Comparison of ENCODE assay signal across 14 cellular contexts in the genomic region with DNA sequence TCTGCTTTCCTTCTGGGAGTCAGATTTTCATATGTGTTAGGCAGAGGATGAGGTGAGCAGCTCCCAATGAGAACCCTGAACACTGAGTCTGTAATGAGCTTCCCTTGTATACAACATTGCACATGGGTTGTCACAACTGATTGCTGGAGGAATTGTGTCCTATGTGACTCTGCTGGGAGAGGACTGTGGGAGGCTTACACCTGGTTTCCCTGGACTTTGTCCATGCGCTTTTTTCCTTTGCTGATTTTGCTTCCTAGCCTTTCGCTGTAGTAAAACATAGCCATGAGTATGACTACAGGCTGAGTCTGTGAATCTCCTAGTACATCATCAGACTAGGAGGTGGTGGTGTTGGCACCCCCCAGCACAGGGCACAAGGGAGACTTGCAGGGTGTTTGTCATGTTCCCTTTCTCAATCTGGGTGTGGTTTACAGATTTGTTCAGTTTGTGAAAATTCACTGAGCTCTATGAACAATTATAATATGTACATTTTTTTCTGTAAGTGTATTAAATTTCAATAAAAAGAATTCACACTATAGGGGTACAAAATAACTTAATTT. TPM values are rescaled to one million over a fixed set of nuclear protein-coding genes. Genes with fewer than 3 reads are reported as not detected.
DNase-seq lines count a peak whose midpoint lies in the region; ATAC-seq lines count a peak whose summit lies in the region.
"Had no signal": no experiment of that assay in that cellular context is flagged by ENCODE, and none has a peak within 500 bp of the region (broad histone marks: within the 10 kb centered on the region; RNA-seq: fewer than 3 reads in every experiment).

No MANE protein-coding gene starts in this region.

- H3K27ac Mint-ChIP-seq in activated naive CD8-positive, alpha-beta T cell, result no peak overlapping the region
- no peak overlapping the region for H3K27ac Mint-ChIP-seq in activated naive CD8-positive, alpha-beta T cell treated with anti-CD3 and anti-CD28 coated beads for 36 hours
- H3K27ac Mint-ChIP-seq in immature natural killer cell, result no peak overlapping the region

- no peak overlapping the region for H3K4me3 ChIP-seq in SK-N-MC

- peaks cover 29% of the 10 kb centered on the region for H3K36me3 ChIP-seq in SK-N-MC (ENCODE audit: insufficient read depth, low read length)

- peaks cover 16% of the 10 kb centered on the region for H3K4me1 Mint-ChIP-seq in activated naive CD8-positive, alpha-beta T cell (ENCODE audit: low read depth)
- H3K4me1 Mint-ChIP-seq in activated naive CD8-positive, alpha-beta T cell treated with anti-CD3 and anti-CD28 coated beads for 36 hours, result peaks cover 9% of the 10 kb centered on the region
- peaks cover 14 to 30% of the 10 kb centered on the region in 2 donors for H3K4me1 Mint-ChIP-seq in immature natural killer cell

- no peaks in the 10 kb centered on the region for H3K27me3 Mint-ChIP-seq in activated naive CD8-positive, alpha-beta T cell
- no peaks in the 10 kb centered on the region for H3K27me3 Mint-ChIP-seq in activated naive CD8-positive, alpha-beta T cell treated with anti-CD3 and anti-CD28 coated beads for 36 hours
- H3K27me3 Mint-ChIP-seq in immature natural killer cell (ENCODE audit: low read depth in 3 of 3), result peaks cover 0 to 1% (median 1%) of the 10 kb centered on the region in 3 donors

- H3K36me3 Mint-ChIP-seq in activated naive CD8-positive, alpha-beta T cell, result peaks cover 2% of the 10 kb centered on the region
- peaks cover 33% of the 10 kb centered on the region for H3K36me3 Mint-ChIP-seq in activated naive CD8-positive, alpha-beta T cell treated with anti-CD3 and anti-CD28 coated beads for 36 hours
- peaks cover under 1 to 9% (median under 1%) of the 10 kb centered on the region in 3 donors for H3K36me3 Mint-ChIP-seq in immature natural killer cell

- ATAC-seq in HG02938 (IDR thresholded peaks at IDR 0.05; ENCODE audit: unreplicated experiment) (no peak), GM19452 (IDR thresholded peaks at IDR 0.05; ENCODE audit: unreplicated experiment) (no peak)

- H3K27ac ChIP-seq in SK-N-MC, result peak overlapping the region; percentile 56

- no peaks in the 10 kb centered on the region for H3K9me3 ChIP-seq in SK-N-MC (ENCODE audit: low read depth, low read length)

- H3K9ac ChIP-seq in SK-N-MC (ENCODE audit: insufficient read length), result no peak overlapping the region

- DNase-seq in activated naive CD8-positive, alpha-beta T cell treated with anti-CD3 and anti-CD28 coated beads for 36 hours, result no peak
- no peak for DNase-seq in SK-N-MC (ENCODE audit: low read depth, low spot score)
- no peak for DNase-seq in immature natural killer cell
- peak; percentile 22 for DNase-seq in superior temporal gyrus (ENCODE audit: extremely low spot score)
- no peak for DNase-seq in NK-92 treated with Interleukin-12 subunit alpha and Interleukin-12 subunit beta, amount 100 ng/mL, for 24 hours (lab: John Stamatoyannopoulos, UW)
- DNase-seq: dermis blood vessel endothelial cell, DMS53, GOT3, NCI-H1417, OCI-M1 had no signal

- H3K4me3 Mint-ChIP-seq in activated naive CD8-positive, alpha-beta T cell, result peak overlapping the region; percentile 85
- H3K4me3 Mint-ChIP-seq in activated naive CD8-positive, alpha-beta T cell treated with anti-CD3 and anti-CD28 coated beads for 36 hours, result no peak overlapping the region
- H3K4me3 Mint-ChIP-seq in immature natural killer cell, result peak overlapping the region in 3 of 5 donors; percentile 83 to 87 (median 86)

- H3K9me3 Mint-ChIP-seq in activated naive CD8-positive, alpha-beta T cell (ENCODE audit: low read depth), result no peaks in the 10 kb centered on the region
- H3K9me3 Mint-ChIP-seq in activated naive CD8-positive, alpha-beta T cell treated with anti-CD3 and anti-CD28 coated beads for 36 hours, result no peaks in the 10 kb centered on the region
- H3K9me3 Mint-ChIP-seq in immature natural killer cell, result no peaks in the 10 kb centered on the region

RNA-seq across cellular contexts. Expression of a gene that starts 1.7 kb away (rescaled TPM):
- total RNA-seq in activated naive CD8-positive, alpha-beta T cell treated with anti-CD3 and anti-CD28 coated beads for 36 hours, result 10 to 100 TPM; 96.5 to 97.8 TPM
- polyA plus RNA-seq in immature natural killer cell, result 1 to 10 TPM in 1 of 3 donors, under 1 TPM in 1, not detected in 1; 0.57 to 1.2 TPM

RNA-seq across cellular contexts. Expression of a gene that starts 35.7 kb away (rescaled TPM):
- total RNA-seq in activated naive CD8-positive, alpha-beta T cell treated with anti-CD3 and anti-CD28 coated beads for 36 hours, result 10 to 100 TPM; 81.3 to 88.0 TPM
- 10 to 100 TPM; 51.9 to 77.8 (median 53.9) TPM for polyA plus RNA-seq in immature natural killer cell

RNA-seq across cellular contexts. Expression of a gene that starts 35.9 kb away (rescaled TPM):
- total RNA-seq in activated naive CD8-positive, alpha-beta T cell treated with anti-CD3 and anti-CD28 coated beads for 36 hours, result 10 to 100 TPM; 30.9 to 32.4 TPM
- polyA plus RNA-seq in immature natural killer cell, result 10 to 100 TPM in 1 of 3 donors, 1 to 10 TPM in 2; 3.3 to 12.6 (median 8.2) TPM

RNA-seq across cellular contexts. Expression of a gene that starts 36.0 kb away (rescaled TPM):
- total RNA-seq in activated naive CD8-positive, alpha-beta T cell treated with anti-CD3 and anti-CD28 coated beads for 36 hours, result not detected
- polyA plus RNA-seq in immature natural killer cell, result not detected
- total RNA-seq: dermis blood vessel endothelial cell, osteocyte had no signal
